In the genomic region with DNA sequence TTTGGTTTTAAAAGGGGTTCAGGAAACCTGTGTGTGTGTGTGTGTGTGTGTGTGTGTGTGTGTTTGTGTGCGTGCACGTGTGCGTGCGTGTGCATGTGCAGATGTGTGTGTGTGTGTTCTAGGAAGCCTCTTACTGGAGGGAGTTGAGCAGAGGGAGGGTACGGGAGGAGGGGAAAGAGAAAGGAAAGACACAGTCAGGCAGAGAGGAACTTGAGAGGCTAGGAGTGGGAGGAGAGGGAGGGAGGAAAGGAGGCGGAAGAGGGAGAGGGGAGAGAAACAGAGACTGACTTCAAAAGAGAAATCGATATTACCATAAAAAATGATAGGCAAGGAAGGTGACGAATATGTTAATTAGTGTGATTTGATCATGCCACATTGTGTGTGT, we compare ENCODE assay signal across 1 cellular context.
TF ChIP-seq lines count a peak whose summit lies in the region.

No MANE protein-coding gene starts in this region.

TF ChIP-seq in GM23338, 12 proteins besides CTCF, POLR2A, EP300 and RAD21 (continued from another document):
- TF ChIP-seq, protein P1, sequence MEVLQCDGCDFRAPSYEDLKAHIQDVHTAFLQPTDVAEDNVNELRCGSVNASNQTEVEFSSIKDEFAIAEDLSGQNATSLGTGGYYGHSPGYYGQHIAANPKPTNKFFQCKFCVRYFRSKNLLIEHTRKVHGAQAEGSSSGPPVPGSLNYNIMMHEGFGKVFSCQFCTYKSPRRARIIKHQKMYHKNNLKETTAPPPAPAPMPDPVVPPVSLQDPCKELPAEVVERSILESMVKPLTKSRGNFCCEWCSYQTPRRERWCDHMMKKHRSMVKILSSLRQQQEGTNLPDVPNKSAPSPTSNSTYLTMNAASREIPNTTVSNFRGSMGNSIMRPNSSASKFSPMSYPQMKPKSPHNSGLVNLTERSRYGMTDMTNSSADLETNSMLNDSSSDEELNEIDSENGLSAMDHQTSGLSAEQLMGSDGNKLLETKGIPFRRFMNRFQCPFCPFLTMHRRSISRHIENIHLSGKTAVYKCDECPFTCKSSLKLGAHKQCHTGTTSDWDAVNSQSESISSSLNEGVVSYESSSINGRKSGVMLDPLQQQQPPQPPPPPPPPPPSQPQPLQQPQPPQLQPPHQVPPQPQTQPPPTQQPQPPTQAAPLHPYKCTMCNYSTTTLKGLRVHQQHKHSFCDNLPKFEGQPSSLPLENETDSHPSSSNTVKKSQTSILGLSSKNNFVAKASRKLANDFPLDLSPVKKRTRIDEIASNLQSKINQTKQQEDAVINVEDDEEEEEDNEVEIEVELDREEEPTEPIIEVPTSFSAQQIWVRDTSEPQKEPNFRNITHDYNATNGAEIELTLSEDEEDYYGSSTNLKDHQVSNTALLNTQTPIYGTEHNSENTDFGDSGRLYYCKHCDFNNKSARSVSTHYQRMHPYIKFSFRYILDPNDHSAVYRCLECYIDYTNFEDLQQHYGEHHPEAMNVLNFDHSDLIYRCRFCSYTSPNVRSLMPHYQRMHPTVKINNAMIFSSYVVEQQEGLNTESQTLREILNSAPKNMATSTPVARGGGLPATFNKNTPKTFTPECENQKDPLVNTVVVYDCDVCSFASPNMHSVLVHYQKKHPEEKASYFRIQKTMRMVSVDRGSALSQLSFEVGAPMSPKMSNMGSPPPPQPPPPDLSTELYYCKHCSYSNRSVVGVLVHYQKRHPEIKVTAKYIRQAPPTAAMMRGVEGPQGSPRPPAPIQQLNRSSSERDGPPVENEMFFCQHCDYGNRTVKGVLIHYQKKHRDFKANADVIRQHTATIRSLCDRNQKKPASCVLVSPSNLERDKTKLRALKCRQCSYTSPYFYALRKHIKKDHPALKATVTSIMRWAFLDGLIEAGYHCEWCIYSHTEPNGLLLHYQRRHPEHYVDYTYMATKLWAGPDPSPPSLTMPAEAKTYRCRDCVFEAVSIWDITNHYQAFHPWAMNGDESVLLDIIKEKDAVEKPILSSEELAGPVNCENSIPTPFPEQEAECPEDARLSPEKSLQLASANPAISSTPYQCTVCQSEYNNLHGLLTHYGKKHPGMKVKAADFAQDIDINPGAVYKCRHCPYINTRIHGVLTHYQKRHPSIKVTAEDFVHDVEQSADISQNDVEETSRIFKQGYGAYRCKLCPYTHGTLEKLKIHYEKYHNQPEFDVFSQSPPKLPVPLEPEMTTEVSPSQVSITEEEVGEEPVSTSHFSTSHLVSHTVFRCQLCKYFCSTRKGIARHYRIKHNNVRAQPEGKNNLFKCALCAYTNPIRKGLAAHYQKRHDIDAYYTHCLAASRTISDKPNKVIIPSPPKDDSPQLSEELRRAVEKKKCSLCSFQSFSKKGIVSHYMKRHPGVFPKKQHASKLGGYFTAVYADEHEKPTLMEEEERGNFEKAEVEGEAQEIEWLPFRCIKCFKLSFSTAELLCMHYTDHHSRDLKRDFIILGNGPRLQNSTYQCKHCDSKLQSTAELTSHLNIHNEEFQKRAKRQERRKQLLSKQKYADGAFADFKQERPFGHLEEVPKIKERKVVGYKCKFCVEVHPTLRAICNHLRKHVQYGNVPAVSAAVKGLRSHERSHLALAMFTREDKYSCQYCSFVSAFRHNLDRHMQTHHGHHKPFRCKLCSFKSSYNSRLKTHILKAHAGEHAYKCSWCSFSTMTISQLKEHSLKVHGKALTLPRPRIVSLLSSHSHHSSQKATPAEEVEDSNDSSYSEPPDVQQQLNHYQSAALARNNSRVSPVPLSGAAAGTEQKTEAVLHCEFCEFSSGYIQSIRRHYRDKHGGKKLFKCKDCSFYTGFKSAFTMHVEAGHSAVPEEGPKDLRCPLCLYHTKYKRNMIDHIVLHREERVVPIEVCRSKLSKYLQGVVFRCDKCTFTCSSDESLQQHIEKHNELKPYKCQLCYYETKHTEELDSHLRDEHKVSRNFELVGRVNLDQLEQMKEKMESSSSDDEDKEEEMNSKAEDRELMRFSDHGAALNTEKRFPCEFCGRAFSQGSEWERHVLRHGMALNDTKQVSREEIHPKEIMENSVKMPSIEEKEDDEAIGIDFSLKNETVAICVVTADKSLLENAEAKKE (CRISPR knock-in tag; IDR thresholded peaks at IDR 0.05) = no peak
- TF ChIP-seq EZH2 (IDR thresholded peaks at IDR 0.05; ENCODE audit: low read depth, unreplicated experiment) = no peak
- TF ChIP-seq EZH2phosphoT487 (IDR thresholded peaks at IDR 0.05; ENCODE audit: unreplicated experiment) = no peak
- TF ChIP-seq, protein P2, sequence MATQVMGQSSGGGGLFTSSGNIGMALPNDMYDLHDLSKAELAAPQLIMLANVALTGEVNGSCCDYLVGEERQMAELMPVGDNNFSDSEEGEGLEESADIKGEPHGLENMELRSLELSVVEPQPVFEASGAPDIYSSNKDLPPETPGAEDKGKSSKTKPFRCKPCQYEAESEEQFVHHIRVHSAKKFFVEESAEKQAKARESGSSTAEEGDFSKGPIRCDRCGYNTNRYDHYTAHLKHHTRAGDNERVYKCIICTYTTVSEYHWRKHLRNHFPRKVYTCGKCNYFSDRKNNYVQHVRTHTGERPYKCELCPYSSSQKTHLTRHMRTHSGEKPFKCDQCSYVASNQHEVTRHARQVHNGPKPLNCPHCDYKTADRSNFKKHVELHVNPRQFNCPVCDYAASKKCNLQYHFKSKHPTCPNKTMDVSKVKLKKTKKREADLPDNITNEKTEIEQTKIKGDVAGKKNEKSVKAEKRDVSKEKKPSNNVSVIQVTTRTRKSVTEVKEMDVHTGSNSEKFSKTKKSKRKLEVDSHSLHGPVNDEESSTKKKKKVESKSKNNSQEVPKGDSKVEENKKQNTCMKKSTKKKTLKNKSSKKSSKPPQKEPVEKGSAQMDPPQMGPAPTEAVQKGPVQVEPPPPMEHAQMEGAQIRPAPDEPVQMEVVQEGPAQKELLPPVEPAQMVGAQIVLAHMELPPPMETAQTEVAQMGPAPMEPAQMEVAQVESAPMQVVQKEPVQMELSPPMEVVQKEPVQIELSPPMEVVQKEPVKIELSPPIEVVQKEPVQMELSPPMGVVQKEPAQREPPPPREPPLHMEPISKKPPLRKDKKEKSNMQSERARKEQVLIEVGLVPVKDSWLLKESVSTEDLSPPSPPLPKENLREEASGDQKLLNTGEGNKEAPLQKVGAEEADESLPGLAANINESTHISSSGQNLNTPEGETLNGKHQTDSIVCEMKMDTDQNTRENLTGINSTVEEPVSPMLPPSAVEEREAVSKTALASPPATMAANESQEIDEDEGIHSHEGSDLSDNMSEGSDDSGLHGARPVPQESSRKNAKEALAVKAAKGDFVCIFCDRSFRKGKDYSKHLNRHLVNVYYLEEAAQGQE (IDR thresholded peaks at IDR 0.05; ENCODE audit: unreplicated experiment) = no peak
- TF ChIP-seq ZNF331 (CRISPR knock-in tag; IDR thresholded peaks at IDR 0.05; ENCODE audit: low read depth) = no peak
- no peak for TF ChIP-seq POLR2AphosphoS5 (IDR thresholded peaks at IDR 0.05; ENCODE audit: low read depth)
- TF ChIP-seq STAT1 (IDR thresholded peaks at IDR 0.05; ENCODE audit: unreplicated experiment) = no peak
- no peak for TF ChIP-seq NANOG (IDR thresholded peaks at IDR 0.05; ENCODE audit: borderline replicate concordance)
- no peak for TF ChIP-seq CREB1 (CRISPR knock-in tag; IDR thresholded peaks at IDR 0.05; ENCODE audit: low read depth)
